In genomic region chr15:62389887-62390792, GRCh38 we compare ENCODE assay signal across 8 cellular contexts. TPM values are rescaled to one million over a fixed set of nuclear protein-coding genes. Genes with fewer than 3 reads are reported as not detected.
DNase-seq lines count a peak whose midpoint lies in the region; ATAC-seq lines count a peak whose summit lies in the region.

TSS of gene TLN2 (plus strand) at chr15:62390550.

- peak; percentile 64 for DNase-seq in NK-92 treated with Interleukin-12 subunit alpha and Interleukin-12 subunit beta, amount 100 ng/mL, for 24 hours (lab: John Stamatoyannopoulos, UW)
- no peak for DNase-seq in NK-92 (lab: John Stamatoyannopoulos, UW; ENCODE audit: unreplicated experiment)
- peak; percentile 24 to 58 for DNase-seq in NCI-H1930 (lab: John Stamatoyannopoulos, UW)
- peak; percentile 89 for DNase-seq in cerebellum (ENCODE audit: low spot score)
- peak; percentile 58 for DNase-seq in kidney glomerular epithelial cell (lab: John Stamatoyannopoulos, UW)
- DNase-seq in stimulated activated CD4-positive, alpha-beta T cell treated with anti-CD3 and anti-CD28 coated beads, Interleukin-15, amount 100 ng/mL, for 24 hours: peak; percentile 77

- ATAC-seq in HG02852 (IDR thresholded peaks at IDR 0.05; ENCODE audit: unreplicated experiment): peak; percentile 90
- peak; percentile 85 to 88 for ATAC-seq in activated CD4-positive, CD25-positive, alpha-beta regulatory T cell treated with anti-CD3 and anti-CD28 coated beads, Interleukin-2, amount 50 U/mL, for 24 hours

RNA-seq across cellular contexts. Expression of gene TLN2, which starts in this region (rescaled TPM):
- total RNA-seq in cerebellum: 33.1 TPM
